Comparison of ENCODE assay signal across 20 cellular contexts in genomic region chr18:32435631-32436500, GRCh38. TPM values are rescaled to one million over a fixed set of nuclear protein-coding genes. Genes with fewer than 3 reads are reported as not detected.
"Had no signal": no experiment of that assay in that cellular context is flagged by ENCODE, and none has a peak within 500 bp of the region (broad histone marks: within the 10 kb centered on the region; RNA-seq: fewer than 3 reads in every experiment).

No MANE protein-coding gene starts in this region.

- H3K4me1 ChIP-seq: SJSA1 had no signal

- H3K36me3 Mint-ChIP-seq: activated naive CD8-positive, alpha-beta T cell; stimulated activated naive B cell treated with anti-CD40 and anti-IgM and Interleukin-4, amounts not matched to agents 10 μg/mL and 1 μg/mL and 100 μg/mL, for 72 hours had no signal

- H3K4me1 Mint-ChIP-seq: activated CD4-positive, alpha-beta T cell treated with anti-CD3 and anti-CD28 coated beads, Interleukin-2, amount 10 ng/mL, durations not matched to agents 24 days and 14 days; stimulated activated naive B cell treated with anti-CD40 and anti-IgM and Interleukin-4, amounts not matched to agents 10 μg/mL and 1 μg/mL and 100 μg/mL, for 72 hours had no signal

- H3K27me3 ChIP-seq: SJSA1, tibial nerve had no signal

- DNase-seq: activated CD4-positive, alpha-beta T cell treated with anti-CD3 and anti-CD28 coated beads, Interleukin-2, amount 10 ng/mL, durations not matched to agents 24 days and 14 days; activated CD8-positive, alpha-beta memory T cell treated with anti-CD3 and anti-CD28 coated beads, Interleukin-2, amount 50 U/mL, for 4 hours; activated CD8-positive, alpha-beta T cell treated with anti-CD3 and anti-CD28 coated beads, Interleukin-2, amount 10 ng/mL, durations not matched to agents 7 days and 5 days; activated gamma-delta T cell; activated T-cell treated with anti-CD3 and anti-CD28 coated beads, Interleukin-2, amount 50 U/mL, for 72 hours; amygdala; cortex of kidney; effector memory CD4-positive, alpha-beta T cell; foreskin melanocyte; stimulated activated CD4-positive, alpha-beta T cell treated with anti-CD3 and anti-CD28 coated beads, Interleukin-15, amount 100 ng/mL, for 24 hours; stimulated activated CD4-positive, alpha-beta T cell treated with anti-CD3 and anti-CD28 coated beads, Interleukin-4, amount 100 ng/mL, for 1 hour; stimulated activated naive B cell treated with anti-CD40 and anti-IgM and Interleukin-4, amounts not matched to agents 10 μg/mL and 1 μg/mL and 100 μg/mL, for 72 hours had no signal

- H3K4me3 Mint-ChIP-seq: activated CD4-positive, alpha-beta T cell treated with anti-CD3 and anti-CD28 coated beads, Interleukin-2, amount 10 ng/mL, durations not matched to agents 24 days and 14 days; activated CD8-positive, alpha-beta T cell treated with anti-CD3 and anti-CD28 coated beads, Interleukin-2, amount 10 ng/mL, durations not matched to agents 7 days and 5 days; activated naive CD8-positive, alpha-beta T cell; activated T-cell treated with anti-CD3 and anti-CD28 coated beads, Interleukin-2, amount 50 U/mL, for 72 hours; brain; stimulated activated naive B cell treated with anti-CD40 and anti-IgM and Interleukin-4, amounts not matched to agents 10 μg/mL and 1 μg/mL and 100 μg/mL, for 72 hours; WTC11 had no signal

- H3K9me3 Mint-ChIP-seq: activated CD4-positive, alpha-beta T cell treated with anti-CD3 and anti-CD28 coated beads, Interleukin-2, amount 10 ng/mL, durations not matched to agents 24 days and 14 days had no signal

- H3K4me3 ChIP-seq: SJSA1, tibial nerve had no signal

- H3K36me3 ChIP-seq: SJSA1, tibial nerve had no signal

- H3K27ac ChIP-seq: epithelial cell of prostate, SJSA1, tibial nerve had no signal

- FAIRE-seq: TTC549 had no signal

- H3K27me3 Mint-ChIP-seq: brain had no signal

- ATAC-seq: activated CD8-positive, alpha-beta T cell treated with anti-CD3 and anti-CD28 coated beads, Interleukin-2, amount 10 ng/mL, durations not matched to agents 7 days and 5 days; activated T-cell treated with anti-CD3 and anti-CD28 coated beads, Interleukin-2, amount 50 U/mL, for 72 hours; stimulated activated naive B cell treated with anti-CD40 and anti-IgM and Interleukin-4, amounts not matched to agents 10 μg/mL and 1 μg/mL and 100 μg/mL, for 72 hours; WTC11 had no signal

- H3K27ac Mint-ChIP-seq: activated CD4-positive, alpha-beta T cell treated with anti-CD3 and anti-CD28 coated beads, Interleukin-2, amount 10 ng/mL, durations not matched to agents 24 days and 14 days; activated CD8-positive, alpha-beta T cell treated with anti-CD3 and anti-CD28 coated beads, Interleukin-2, amount 10 ng/mL, durations not matched to agents 7 days and 5 days; activated naive CD8-positive, alpha-beta T cell; activated T-cell treated with anti-CD3 and anti-CD28 coated beads, Interleukin-2, amount 50 U/mL, for 72 hours; stimulated activated naive B cell treated with anti-CD40 and anti-IgM and Interleukin-4, amounts not matched to agents 10 μg/mL and 1 μg/mL and 100 μg/mL, for 72 hours; WTC11 had no signal

- H3K9me3 ChIP-seq: SJSA1 had no signal

RNA-seq across cellular contexts. Expression of gene GAREM1, which starts 34.8 kb away (rescaled TPM):
- total RNA-seq: activated CD4-positive, alpha-beta T cell treated with anti-CD3 and anti-CD28 coated beads, Interleukin-2, amount 10 ng/mL, durations not matched to agents 24 days and 14 days; activated CD8-positive, alpha-beta T cell treated with anti-CD3 and anti-CD28 coated beads, Interleukin-2, amount 10 ng/mL, durations not matched to agents 7 days and 5 days; T-helper 2 cell treated with Interferon-gamma antibody and Interleukin-4, amounts not matched to agents 100 ng/mL and 5 ng/mL, for 36 hours had no signal
